Comparison of ENCODE assay signal across 8 cellular contexts in the genomic region with DNA sequence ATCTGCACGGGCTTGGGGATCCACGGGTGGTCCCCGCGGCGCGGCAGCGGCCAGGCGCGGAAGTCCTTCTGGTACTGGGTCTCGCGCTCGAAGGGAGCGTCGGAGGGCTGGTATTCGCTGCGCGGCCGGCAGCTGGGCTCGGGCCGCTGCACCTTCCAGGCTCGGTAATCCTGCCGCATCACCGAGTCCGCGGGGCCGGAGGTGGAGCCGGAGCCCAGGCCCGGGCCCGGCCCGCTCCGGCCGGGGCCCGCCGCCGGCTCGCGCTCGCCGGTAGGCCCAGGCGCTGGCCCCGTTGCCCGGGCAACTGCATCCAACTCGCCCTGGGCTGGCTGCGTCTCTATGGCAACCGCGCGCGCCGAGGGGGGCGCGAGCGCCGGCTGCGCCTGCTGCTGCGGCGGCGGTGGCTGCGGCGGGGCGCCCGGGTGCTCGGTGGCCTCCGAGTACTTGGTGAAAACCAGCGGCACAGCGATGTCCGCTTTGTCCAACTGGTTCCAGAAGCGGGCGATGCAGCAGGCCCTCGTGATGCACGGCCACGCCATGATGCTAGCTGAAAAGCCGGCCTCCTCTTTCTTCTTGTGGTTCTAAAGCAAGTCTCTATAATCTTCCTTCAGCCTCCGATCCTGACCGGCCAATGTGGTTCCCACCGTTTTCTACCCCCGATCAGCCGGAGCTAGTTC. TPM values are rescaled to one million over a fixed set of nuclear protein-coding genes. Genes with fewer than 3 reads are reported as not detected.
DNase-seq lines count a peak whose midpoint lies in the region; ATAC-seq and TF ChIP-seq lines count a peak whose summit lies in the region.

No MANE protein-coding gene starts in this region.

- H3K36me3 Mint-ChIP-seq in activated CD4-positive, alpha-beta T cell treated with anti-CD3 and anti-CD28 coated beads, Interleukin-2, amount 10 ng/mL, durations not matched to agents 24 days and 14 days (ENCODE audit: low read depth): no peaks in the 10 kb centered on the region
- no peaks in the 10 kb centered on the region for H3K36me3 Mint-ChIP-seq in activated naive CD4-positive, alpha-beta T cell treated with anti-CD3 and anti-CD28 coated beads, Interleukin-2, amount 50 U/mL, for 24 hours

- peak overlapping the region; percentile 48 for H3K4me3 ChIP-seq in cardiac muscle cell

- no peak for TF ChIP-seq CTCF in cardiac muscle cell (IDR thresholded peaks at IDR 0.05; ENCODE audit: low read depth, low read length)

- no peaks in the 10 kb centered on the region for H3K36me3 ChIP-seq in cardiac muscle cell

- peak; percentile 82 for DNase-seq in activated CD4-positive, alpha-beta T cell treated with anti-CD3 and anti-CD28 coated beads, Interleukin-2, amount 10 ng/mL, durations not matched to agents 24 days and 14 days
- no peak for DNase-seq in activated CD4-positive, alpha-beta T cell treated with anti-CD3 and anti-CD28 coated beads for 4 hours
- DNase-seq in NCI-H2107 (lab: John Stamatoyannopoulos, UW) (peak; percentile 60), cardiac muscle cell (ENCODE audit: low read depth in 1 of 2, low spot score in 1 of 2) (peak; percentile 58 to 69), occipital lobe (lab: John Stamatoyannopoulos, UW) (peak; percentile 83), COLO829 (ENCODE audit: low spot score) (no peak)

- H3K27me3 Mint-ChIP-seq in activated CD4-positive, alpha-beta T cell treated with anti-CD3 and anti-CD28 coated beads, Interleukin-2, amount 10 ng/mL, durations not matched to agents 24 days and 14 days: peaks cover 65% of the 10 kb centered on the region
- H3K27me3 Mint-ChIP-seq in activated naive CD4-positive, alpha-beta T cell treated with anti-CD3 and anti-CD28 coated beads, Interleukin-2, amount 50 U/mL, for 24 hours: peaks cover 49% of the 10 kb centered on the region

- H3K4me3 Mint-ChIP-seq in activated CD4-positive, alpha-beta T cell treated with anti-CD3 and anti-CD28 coated beads, Interleukin-2, amount 10 ng/mL, durations not matched to agents 24 days and 14 days: peak overlapping the region; percentile 92
- H3K4me3 Mint-ChIP-seq in activated naive CD4-positive, alpha-beta T cell treated with anti-CD3 and anti-CD28 coated beads, Interleukin-2, amount 50 U/mL, for 24 hours: peak overlapping the region; percentile 88

- H3K27me3 ChIP-seq in cardiac muscle cell: peaks cover 100% of the 10 kb centered on the region

- H3K9me3 ChIP-seq in cardiac muscle cell (ENCODE audit: low read depth): no peaks in the 10 kb centered on the region

- H3K27ac Mint-ChIP-seq in activated CD4-positive, alpha-beta T cell treated with anti-CD3 and anti-CD28 coated beads, Interleukin-2, amount 10 ng/mL, durations not matched to agents 24 days and 14 days: peak overlapping the region; percentile 67
- H3K27ac Mint-ChIP-seq in activated naive CD4-positive, alpha-beta T cell treated with anti-CD3 and anti-CD28 coated beads, Interleukin-2, amount 50 U/mL, for 24 hours: no peak overlapping the region

- no peak for ATAC-seq in GM21390 (IDR thresholded peaks at IDR 0.05; ENCODE audit: unreplicated experiment)

- intact Hi-C loops in activated CD4-positive, alpha-beta T cell treated with anti-CD3 and anti-CD28 coated beads, Interleukin-2, amount 10 ng/mL, durations not matched to agents 24 days and 14 days (cut with micrococcal nuclease): no loop called here

- H3K4me1 ChIP-seq in cardiac muscle cell (ENCODE audit: low read depth): no peaks in the 10 kb centered on the region

- H3K4me1 Mint-ChIP-seq in activated CD4-positive, alpha-beta T cell treated with anti-CD3 and anti-CD28 coated beads, Interleukin-2, amount 10 ng/mL, durations not matched to agents 24 days and 14 days: peaks cover 15% of the 10 kb centered on the region
- peaks cover 10% of the 10 kb centered on the region for H3K4me1 Mint-ChIP-seq in activated naive CD4-positive, alpha-beta T cell treated with anti-CD3 and anti-CD28 coated beads, Interleukin-2, amount 50 U/mL, for 24 hours

- no peak overlapping the region for H3K27ac ChIP-seq in cardiac muscle cell

- peaks cover 6% of the 10 kb centered on the region for H3K9me3 Mint-ChIP-seq in activated CD4-positive, alpha-beta T cell treated with anti-CD3 and anti-CD28 coated beads, Interleukin-2, amount 10 ng/mL, durations not matched to agents 24 days and 14 days
- H3K9me3 Mint-ChIP-seq in activated naive CD4-positive, alpha-beta T cell treated with anti-CD3 and anti-CD28 coated beads, Interleukin-2, amount 50 U/mL, for 24 hours: peaks cover 8% of the 10 kb centered on the region

RNA-seq across cellular contexts. Expression of gene MAP6, which starts 0.9 kb away (rescaled TPM):
- total RNA-seq in activated CD4-positive, alpha-beta T cell treated with anti-CD3 and anti-CD28 coated beads, Interleukin-2, amount 10 ng/mL, durations not matched to agents 24 days and 14 days: 0.09 and 0.14 TPM in 2 replicates
- total RNA-seq in cardiac muscle cell (2.9 and 3.8 TPM in 2 replicates), occipital lobe (83.6 TPM)
- polyA plus RNA-seq in cardiac muscle cell: 2.7 and 5.6 TPM in 2 replicates

RNA-seq across cellular contexts. Expression of gene MOGAT2, which starts 49.7 kb away (rescaled TPM):
- total RNA-seq in activated CD4-positive, alpha-beta T cell treated with anti-CD3 and anti-CD28 coated beads, Interleukin-2, amount 10 ng/mL, durations not matched to agents 24 days and 14 days: not detected in 2 replicates
- total RNA-seq in cardiac muscle cell (0.21 and 0.45 TPM in 2 replicates), occipital lobe (not detected)
- polyA plus RNA-seq in cardiac muscle cell: not detected in 2 replicates

Comparison
In these comparisons a context has a peak if more than half of its experiments do, and no peak if none do; other contexts are left out.
1. DNase-seq: peak in activated CD4-positive, alpha-beta T cell treated with anti-CD3 and anti-CD28 coated beads, Interleukin-2, amount 10 ng/mL, durations not matched to agents 24 days and 14 days (single experiment), NCI-H2107 (single experiment), cardiac muscle cell (2 of 2) and occipital lobe (single experiment); none in activated CD4-positive, alpha-beta T cell treated with anti-CD3 and anti-CD28 coated beads for 4 hours (0 of 2) and COLO829 (single experiment).
2. RNA of gene MAP6, which starts 0.9 kb away (total RNA-seq): 83.6 TPM in occipital lobe (single experiment); 2.9 to 3.8 TPM in cardiac muscle cell and 0.09 to 0.14 TPM in activated CD4-positive, alpha-beta T cell treated with anti-CD3 and anti-CD28 coated beads, Interleukin-2, amount 10 ng/mL, durations not matched to agents 24 days and 14 days; every median in the first group is over 10 times any median in the second.